Comparison of ENCODE assay signal across 32 cellular contexts in genomic region chr17:2312736-2313135, GRCh38.
"Had no signal": no experiment of that assay in that cellular context is flagged by ENCODE, and none has a peak within 500 bp of the region (broad histone marks: within the 10 kb centered on the region; RNA-seq: fewer than 3 reads in every experiment).

No MANE protein-coding gene starts in this region.

- H3K4me1 ChIP-seq: colonic mucosa, lower lobe of right lung, prostate gland, sigmoid colon, vagina had no signal

- H3K4me3 Mint-ChIP-seq: activated B cell treated with CpG ODN at 0.5 μM for 24 hours; activated naive CD8-positive, alpha-beta T cell; effector memory CD8-positive, alpha-beta T cell; immature natural killer cell; naive thymus-derived CD8-positive, alpha-beta T cell; neural crest cell; stimulated activated effector memory CD8-positive, alpha-beta T cell treated with anti-CD3 and anti-CD28 coated beads, Interleukin-12 subunit alpha, Interleukin-12 subunit beta, amount 100 ng/mL, for 72 hours; stimulated activated naive CD8-positive, alpha-beta T cell treated with anti-CD3 and anti-CD28 coated beads, Interleukin-15, Interleukin-2, amounts not matched to agents 100 ng/mL and 50 ng/mL, for 24 hours; T-helper 2 cell treated with Interferon-gamma antibody and Interleukin-4, amounts not matched to agents 5 μg/mL and 100 μg/mL, for 36 hours had no signal

- H3K9me3 Mint-ChIP-seq: activated B cell treated with CpG ODN at 0.5 μM for 24 hours; effector memory CD8-positive, alpha-beta T cell; immature natural killer cell; naive thymus-derived CD8-positive, alpha-beta T cell; neural crest cell; stimulated activated effector memory CD8-positive, alpha-beta T cell treated with anti-CD3 and anti-CD28 coated beads, Interleukin-12 subunit alpha, Interleukin-12 subunit beta, amount 100 ng/mL, for 72 hours; stimulated activated naive CD8-positive, alpha-beta T cell treated with anti-CD3 and anti-CD28 coated beads, Interleukin-15, Interleukin-2, amounts not matched to agents 100 ng/mL and 50 ng/mL, for 24 hours; T-helper 2 cell treated with Interferon-gamma antibody and Interleukin-4, amounts not matched to agents 5 μg/mL and 100 μg/mL, for 36 hours had no signal

- H3K27me3 ChIP-seq: adrenal gland, brain microvascular endothelial cell, colonic mucosa, pancreas, sigmoid colon, upper lobe of left lung, vagina had no signal

- H3K36me3 ChIP-seq: adrenal gland, brain microvascular endothelial cell, colonic mucosa, lower lobe of right lung, pancreas, prostate gland, upper lobe of left lung, vagina had no signal

- H3K4me3 ChIP-seq: adrenal gland, colonic mucosa, lower lobe of right lung, pancreas, prostate gland, sigmoid colon, upper lobe of left lung, vagina had no signal

- H3K27me3 Mint-ChIP-seq: activated B cell treated with CpG ODN at 0.5 μM for 24 hours; activated naive CD8-positive, alpha-beta T cell; effector memory CD8-positive, alpha-beta T cell; naive thymus-derived CD8-positive, alpha-beta T cell; stimulated activated naive CD8-positive, alpha-beta T cell treated with anti-CD3 and anti-CD28 coated beads, Interleukin-15, Interleukin-2, amounts not matched to agents 100 ng/mL and 50 ng/mL, for 24 hours had no signal

- H3K36me3 Mint-ChIP-seq: activated naive CD8-positive, alpha-beta T cell; stimulated activated effector memory CD8-positive, alpha-beta T cell treated with anti-CD3 and anti-CD28 coated beads, Interleukin-12 subunit alpha, Interleukin-12 subunit beta, amount 100 ng/mL, for 72 hours had no signal

- H3K27ac Mint-ChIP-seq: activated B cell treated with CpG ODN at 0.5 μM for 24 hours; activated naive CD8-positive, alpha-beta T cell; effector memory CD8-positive, alpha-beta T cell; immature natural killer cell; naive thymus-derived CD8-positive, alpha-beta T cell; stimulated activated effector memory CD8-positive, alpha-beta T cell treated with anti-CD3 and anti-CD28 coated beads, Interleukin-12 subunit alpha, Interleukin-12 subunit beta, amount 100 ng/mL, for 72 hours; stimulated activated naive CD8-positive, alpha-beta T cell treated with anti-CD3 and anti-CD28 coated beads, Interleukin-15, Interleukin-2, amounts not matched to agents 100 ng/mL and 50 ng/mL, for 24 hours; T-helper 2 cell treated with Interferon-gamma antibody and Interleukin-4, amounts not matched to agents 5 μg/mL and 100 μg/mL, for 36 hours had no signal

- H3K9me3 ChIP-seq: adrenal gland, colonic mucosa, lower lobe of right lung, pancreas, prostate gland, sigmoid colon, upper lobe of left lung, vagina had no signal

- H3K4me1 Mint-ChIP-seq: activated B cell treated with CpG ODN at 0.5 μM for 24 hours had no signal

- H3K27ac ChIP-seq: brain microvascular endothelial cell, colonic mucosa, lower lobe of right lung, pancreas, prostate gland, sigmoid colon, upper lobe of left lung, vagina had no signal

- ATAC-seq: effector memory CD8-positive, alpha-beta T cell; left lobe of liver; lower lobe of right lung; naive thymus-derived CD8-positive, alpha-beta T cell; pancreas; stimulated activated effector memory CD8-positive, alpha-beta T cell treated with anti-CD3 and anti-CD28 coated beads, Interleukin-12 subunit alpha, Interleukin-12 subunit beta, amount 100 ng/mL, for 72 hours had no signal

- DNase-seq: activated B cell treated with CpG ODN at 0.5 μM for 24 hours; activated CD4-positive, alpha-beta T cell treated with anti-CD3 and anti-CD28 coated beads, Interleukin-2, amount 50 U/mL, for 1 hour; activated effector memory CD4-positive, alpha-beta T cell treated with Interleukin-2 at 50 U/mL for 16 hours; activated naive CD4-positive, alpha-beta T cell treated with Interleukin-2 at 50 U/mL for 16 hours; adrenal gland; brain microvascular endothelial cell; central memory CD4-positive, alpha-beta T cell; colonic mucosa; effector memory CD8-positive, alpha-beta T cell; foreskin fibroblast; head of caudate nucleus; hypothalamus; immature natural killer cell; lower lobe of right lung; mesenchymal stem cell; naive thymus-derived CD8-positive, alpha-beta T cell; nucleus accumbens; pancreas; retina; sigmoid colon; small intestine; stimulated activated CD4-positive, alpha-beta T cell treated with anti-CD3 and anti-CD28 coated beads, Interleukin-4, amount 100 ng/mL, for 24 hours; T-helper 1 cell had no signal
